1 cellular context compared by ENCODE assay signal in genomic region chr7:66013938-66014337, GRCh38.
A peak's percentile ranks its signal among the peaks of the same experiment; 100 is the strongest.
TF ChIP-seq lines count a peak whose summit lies in the region.

No MANE protein-coding gene starts in this region.

TF ChIP-seq in HepG2, 621 proteins besides CTCF, POLR2A, EP300 and RAD21 (continued from another document and continues in another):
- TF ChIP-seq, protein P1, sequence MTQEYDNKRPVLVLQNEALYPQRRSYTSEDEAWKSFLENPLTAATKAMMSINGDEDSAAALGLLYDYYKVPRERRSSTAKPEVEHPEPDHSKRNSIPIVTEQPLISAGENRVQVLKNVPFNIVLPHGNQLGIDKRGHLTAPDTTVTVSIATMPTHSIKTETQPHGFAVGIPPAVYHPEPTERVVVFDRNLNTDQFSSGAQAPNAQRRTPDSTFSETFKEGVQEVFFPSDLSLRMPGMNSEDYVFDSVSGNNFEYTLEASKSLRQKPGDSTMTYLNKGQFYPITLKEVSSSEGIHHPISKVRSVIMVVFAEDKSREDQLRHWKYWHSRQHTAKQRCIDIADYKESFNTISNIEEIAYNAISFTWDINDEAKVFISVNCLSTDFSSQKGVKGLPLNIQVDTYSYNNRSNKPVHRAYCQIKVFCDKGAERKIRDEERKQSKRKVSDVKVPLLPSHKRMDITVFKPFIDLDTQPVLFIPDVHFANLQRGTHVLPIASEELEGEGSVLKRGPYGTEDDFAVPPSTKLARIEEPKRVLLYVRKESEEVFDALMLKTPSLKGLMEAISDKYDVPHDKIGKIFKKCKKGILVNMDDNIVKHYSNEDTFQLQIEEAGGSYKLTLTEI (CRISPR knock-in tag; conservative IDR thresholded peaks at IDR 0.05): no peak
- TF ChIP-seq ARID4A (CRISPR knock-in tag; IDR thresholded peaks at IDR 0.05; ENCODE audit: borderline replicate concordance) (peak; percentile 25; the same call in 1 of the 2 replicates), ZNF639 (CRISPR knock-in tag; conservative IDR thresholded peaks at IDR 0.05) (no peak), ZNF75D (CRISPR knock-in tag; IDR thresholded peaks at IDR 0.05; ENCODE audit: borderline replicate concordance) (no peak), SMC3 (IDR thresholded peaks at IDR 0.05; ENCODE audit: low read length) (peak; percentile 80), ZNF513 (CRISPR knock-in tag; conservative IDR thresholded peaks at IDR 0.05) (no peak), XRCC5 (optimal IDR thresholded peaks at IDR 0.05; ENCODE audit: low read length) (peak; percentile 42), ZNF468 (CRISPR knock-in tag; IDR thresholded peaks at IDR 0.05) (no peak), KDM3A (CRISPR knock-in tag; IDR thresholded peaks at IDR 0.05; ENCODE audit: low read depth) (0 out of 2 replicates have a peak, but pooled peaks have one; percentile 40), ZBTB1 (CRISPR knock-in tag; IDR thresholded peaks at IDR 0.05; ENCODE audit: borderline replicate concordance) (no peak), ZNF34 (CRISPR knock-in tag; IDR thresholded peaks at IDR 0.05; ENCODE audit: borderline replicate concordance) (no peak), YEATS2 (CRISPR knock-in tag; IDR thresholded peaks at IDR 0.05; ENCODE audit: borderline replicate concordance) (no peak), ZFP36 (IDR thresholded peaks at IDR 0.05; ENCODE audit: borderline replicate concordance, low read depth, low read length, partially characterized antibody) (no peak), ZNF746 (CRISPR knock-in tag; IDR thresholded peaks at IDR 0.05) (no peak), ZNF333 (CRISPR knock-in tag; IDR thresholded peaks at IDR 0.05; ENCODE audit: borderline replicate concordance) (no peak), ZFY (CRISPR knock-in tag; IDR thresholded peaks at IDR 0.05) (peak; percentile 36; the same call in 1 of the 2 replicates), ONECUT2 (CRISPR knock-in tag; IDR thresholded peaks at IDR 0.05) (no peak), ZNF530 (CRISPR knock-in tag; IDR thresholded peaks at IDR 0.05; ENCODE audit: low read depth) (no peak), ZNF761 (CRISPR knock-in tag; conservative IDR thresholded peaks at IDR 0.05) (no peak), TOPORS (CRISPR knock-in tag; IDR thresholded peaks at IDR 0.05) (no peak), HNRNPUL1 (IDR thresholded peaks at IDR 0.05; ENCODE audit: low read depth, low read length) (no peak), CREB1 (IDR thresholded peaks at IDR 0.05) (no peak), CREB1 (CRISPR knock-in tag; IDR thresholded peaks at IDR 0.05) (no peak), BRCA1 (CRISPR knock-in tag; IDR thresholded peaks at IDR 0.05) (no peak), ZNF441 (CRISPR knock-in tag; IDR thresholded peaks at IDR 0.05; ENCODE audit: borderline replicate concordance) (no peak), HIVEP1 (CRISPR knock-in tag; IDR thresholded peaks at IDR 0.05) (no peak), NFATC3 (CRISPR knock-in tag; IDR thresholded peaks at IDR 0.05) (no peak), XBP1 (CRISPR knock-in tag; IDR thresholded peaks at IDR 0.05) (no peak), ZNF556 (CRISPR knock-in tag; IDR thresholded peaks at IDR 0.05; ENCODE audit: borderline replicate concordance) (no peak), KLF9 (CRISPR knock-in tag; IDR thresholded peaks at IDR 0.05; ENCODE audit: low read depth) (no peak), TGIF2 (CRISPR knock-in tag; IDR thresholded peaks at IDR 0.05) (no peak), KAT7 (CRISPR knock-in tag; IDR thresholded peaks at IDR 0.05; ENCODE audit: borderline replicate concordance) (no peak), GPBP1L1 (CRISPR knock-in tag; IDR thresholded peaks at IDR 0.05) (no peak), SIN3B (IDR thresholded peaks at IDR 0.05; ENCODE audit: low read length) (no peak)
- TF ChIP-seq, protein P2, sequence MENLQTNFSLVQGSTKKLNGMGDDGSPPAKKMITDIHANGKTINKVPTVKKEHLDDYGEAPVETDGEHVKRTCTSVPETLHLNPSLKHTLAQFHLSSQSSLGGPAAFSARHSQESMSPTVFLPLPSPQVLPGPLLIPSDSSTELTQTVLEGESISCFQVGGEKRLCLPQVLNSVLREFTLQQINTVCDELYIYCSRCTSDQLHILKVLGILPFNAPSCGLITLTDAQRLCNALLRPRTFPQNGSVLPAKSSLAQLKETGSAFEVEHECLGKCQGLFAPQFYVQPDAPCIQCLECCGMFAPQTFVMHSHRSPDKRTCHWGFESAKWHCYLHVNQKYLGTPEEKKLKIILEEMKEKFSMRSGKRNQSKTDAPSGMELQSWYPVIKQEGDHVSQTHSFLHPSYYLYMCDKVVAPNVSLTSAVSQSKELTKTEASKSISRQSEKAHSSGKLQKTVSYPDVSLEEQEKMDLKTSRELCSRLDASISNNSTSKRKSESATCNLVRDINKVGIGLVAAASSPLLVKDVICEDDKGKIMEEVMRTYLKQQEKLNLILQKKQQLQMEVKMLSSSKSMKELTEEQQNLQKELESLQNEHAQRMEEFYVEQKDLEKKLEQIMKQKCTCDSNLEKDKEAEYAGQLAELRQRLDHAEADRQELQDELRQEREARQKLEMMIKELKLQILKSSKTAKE (CRISPR knock-in tag; IDR thresholded peaks at IDR 0.05; ENCODE audit: borderline replicate concordance): no peak
- TF ChIP-seq, protein P3, sequence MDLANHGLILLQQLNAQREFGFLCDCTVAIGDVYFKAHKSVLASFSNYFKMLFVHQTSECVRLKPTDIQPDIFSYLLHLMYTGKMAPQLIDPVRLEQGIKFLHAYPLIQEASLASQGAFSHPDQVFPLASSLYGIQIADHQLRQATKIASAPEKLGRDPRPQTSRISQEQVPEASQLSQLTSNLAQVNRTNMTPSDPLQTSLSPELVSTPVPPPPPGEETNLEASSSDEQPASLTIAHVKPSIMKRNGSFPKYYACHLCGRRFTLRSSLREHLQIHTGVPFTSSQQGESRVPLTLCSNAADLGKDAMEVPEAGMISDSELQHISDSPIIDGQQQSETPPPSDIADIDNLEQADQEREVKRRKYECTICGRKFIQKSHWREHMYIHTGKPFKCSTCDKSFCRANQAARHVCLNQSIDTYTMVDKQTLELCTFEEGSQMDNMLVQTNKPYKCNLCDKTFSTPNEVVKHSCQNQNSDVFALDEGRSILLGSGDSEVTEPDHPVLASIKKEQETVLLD (CRISPR knock-in tag; IDR thresholded peaks at IDR 0.05; ENCODE audit: low read depth): no peak
- TF ChIP-seq, protein P4, sequence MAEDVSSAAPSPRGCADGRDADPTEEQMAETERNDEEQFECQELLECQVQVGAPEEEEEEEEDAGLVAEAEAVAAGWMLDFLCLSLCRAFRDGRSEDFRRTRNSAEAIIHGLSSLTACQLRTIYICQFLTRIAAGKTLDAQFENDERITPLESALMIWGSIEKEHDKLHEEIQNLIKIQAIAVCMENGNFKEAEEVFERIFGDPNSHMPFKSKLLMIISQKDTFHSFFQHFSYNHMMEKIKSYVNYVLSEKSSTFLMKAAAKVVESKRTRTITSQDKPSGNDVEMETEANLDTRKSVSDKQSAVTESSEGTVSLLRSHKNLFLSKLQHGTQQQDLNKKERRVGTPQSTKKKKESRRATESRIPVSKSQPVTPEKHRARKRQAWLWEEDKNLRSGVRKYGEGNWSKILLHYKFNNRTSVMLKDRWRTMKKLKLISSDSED (CRISPR knock-in tag; IDR thresholded peaks at IDR 0.05): no peak
- TF ChIP-seq, protein P5, sequence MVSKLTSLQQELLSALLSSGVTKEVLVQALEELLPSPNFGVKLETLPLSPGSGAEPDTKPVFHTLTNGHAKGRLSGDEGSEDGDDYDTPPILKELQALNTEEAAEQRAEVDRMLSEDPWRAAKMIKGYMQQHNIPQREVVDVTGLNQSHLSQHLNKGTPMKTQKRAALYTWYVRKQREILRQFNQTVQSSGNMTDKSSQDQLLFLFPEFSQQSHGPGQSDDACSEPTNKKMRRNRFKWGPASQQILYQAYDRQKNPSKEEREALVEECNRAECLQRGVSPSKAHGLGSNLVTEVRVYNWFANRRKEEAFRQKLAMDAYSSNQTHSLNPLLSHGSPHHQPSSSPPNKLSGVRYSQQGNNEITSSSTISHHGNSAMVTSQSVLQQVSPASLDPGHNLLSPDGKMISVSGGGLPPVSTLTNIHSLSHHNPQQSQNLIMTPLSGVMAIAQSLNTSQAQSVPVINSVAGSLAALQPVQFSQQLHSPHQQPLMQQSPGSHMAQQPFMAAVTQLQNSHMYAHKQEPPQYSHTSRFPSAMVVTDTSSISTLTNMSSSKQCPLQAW (CRISPR knock-in tag; IDR thresholded peaks at IDR 0.05): no peak
- TF ChIP-seq, protein P6, sequence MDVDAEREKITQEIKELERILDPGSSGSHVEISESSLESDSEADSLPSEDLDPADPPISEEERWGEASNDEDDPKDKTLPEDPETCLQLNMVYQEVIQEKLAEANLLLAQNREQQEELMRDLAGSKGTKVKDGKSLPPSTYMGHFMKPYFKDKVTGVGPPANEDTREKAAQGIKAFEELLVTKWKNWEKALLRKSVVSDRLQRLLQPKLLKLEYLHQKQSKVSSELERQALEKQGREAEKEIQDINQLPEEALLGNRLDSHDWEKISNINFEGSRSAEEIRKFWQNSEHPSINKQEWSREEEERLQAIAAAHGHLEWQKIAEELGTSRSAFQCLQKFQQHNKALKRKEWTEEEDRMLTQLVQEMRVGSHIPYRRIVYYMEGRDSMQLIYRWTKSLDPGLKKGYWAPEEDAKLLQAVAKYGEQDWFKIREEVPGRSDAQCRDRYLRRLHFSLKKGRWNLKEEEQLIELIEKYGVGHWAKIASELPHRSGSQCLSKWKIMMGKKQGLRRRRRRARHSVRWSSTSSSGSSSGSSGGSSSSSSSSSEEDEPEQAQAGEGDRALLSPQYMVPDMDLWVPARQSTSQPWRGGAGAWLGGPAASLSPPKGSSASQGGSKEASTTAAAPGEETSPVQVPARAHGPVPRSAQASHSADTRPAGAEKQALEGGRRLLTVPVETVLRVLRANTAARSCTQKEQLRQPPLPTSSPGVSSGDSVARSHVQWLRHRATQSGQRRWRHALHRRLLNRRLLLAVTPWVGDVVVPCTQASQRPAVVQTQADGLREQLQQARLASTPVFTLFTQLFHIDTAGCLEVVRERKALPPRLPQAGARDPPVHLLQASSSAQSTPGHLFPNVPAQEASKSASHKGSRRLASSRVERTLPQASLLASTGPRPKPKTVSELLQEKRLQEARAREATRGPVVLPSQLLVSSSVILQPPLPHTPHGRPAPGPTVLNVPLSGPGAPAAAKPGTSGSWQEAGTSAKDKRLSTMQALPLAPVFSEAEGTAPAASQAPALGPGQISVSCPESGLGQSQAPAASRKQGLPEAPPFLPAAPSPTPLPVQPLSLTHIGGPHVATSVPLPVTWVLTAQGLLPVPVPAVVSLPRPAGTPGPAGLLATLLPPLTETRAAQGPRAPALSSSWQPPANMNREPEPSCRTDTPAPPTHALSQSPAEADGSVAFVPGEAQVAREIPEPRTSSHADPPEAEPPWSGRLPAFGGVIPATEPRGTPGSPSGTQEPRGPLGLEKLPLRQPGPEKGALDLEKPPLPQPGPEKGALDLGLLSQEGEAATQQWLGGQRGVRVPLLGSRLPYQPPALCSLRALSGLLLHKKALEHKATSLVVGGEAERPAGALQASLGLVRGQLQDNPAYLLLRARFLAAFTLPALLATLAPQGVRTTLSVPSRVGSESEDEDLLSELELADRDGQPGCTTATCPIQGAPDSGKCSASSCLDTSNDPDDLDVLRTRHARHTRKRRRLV (CRISPR knock-in tag; IDR thresholded peaks at IDR 0.05): no peak
